Comparison of ENCODE assay signal across 38 cellular contexts in the genomic region with DNA sequence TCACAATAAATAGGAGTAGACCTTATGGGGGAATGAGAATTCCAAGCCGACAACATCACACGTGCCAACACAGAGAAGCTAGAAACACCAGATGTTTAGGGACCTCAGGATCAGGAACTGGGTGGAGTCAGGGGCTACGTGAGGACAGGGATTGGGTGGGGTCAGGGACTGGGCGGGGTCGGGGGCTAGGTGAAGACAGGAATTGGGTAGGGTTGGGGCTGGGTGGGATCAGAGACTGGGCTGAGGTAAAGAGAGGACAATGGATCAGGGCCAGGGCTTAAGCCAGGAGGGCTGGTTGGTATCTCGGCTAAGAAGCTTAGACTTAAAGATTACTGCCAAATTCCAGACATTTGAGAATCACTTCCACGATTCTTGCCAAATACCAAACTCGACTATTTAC. TPM values are rescaled to one million over a fixed set of nuclear protein-coding genes. Genes with fewer than 3 reads are reported as not detected.
DNase-seq lines count a peak whose midpoint lies in the region; ATAC-seq, FAIRE-seq and TF ChIP-seq lines count a peak whose summit lies in the region.
"Had no signal": no experiment of that assay in that cellular context is flagged by ENCODE, and none has a peak within 500 bp of the region (broad histone marks: within the 10 kb centered on the region; RNA-seq: fewer than 3 reads in every experiment).

No MANE protein-coding gene starts in this region.

- no peaks in the 10 kb centered on the region for H3K36me3 ChIP-seq in upper lobe of right lung
- H3K36me3 ChIP-seq: breast epithelium, gastrocnemius medialis had no signal

- no peak for FAIRE-seq in GM12891 (lab: Jason Lieb, UNC)
- FAIRE-seq: A204.1, colon, G401.6, HepG2, keratinocyte, RCC 7860, urothelium cell line had no signal

- no peak for TF ChIP-seq POLR2A in GM12891 (IDR thresholded peaks at IDR 0.05; ENCODE audit: low read depth, low read length)

- H3K27me3 ChIP-seq in upper lobe of right lung = no peaks in the 10 kb centered on the region
- H3K27me3 ChIP-seq: breast epithelium, gastrocnemius medialis had no signal

- intact Hi-C loops in Right ventricle myocardium inferior (cut with DNase I) = no loop called here
- intact Hi-C loops in cardiac septum (cut with DNase I) = no loop called here
- intact Hi-C loops in upper lobe of right lung (cut with DNase I) = no loop called here

- H3K4me3 ChIP-seq in upper lobe of right lung = no peak overlapping the region
- H3K4me3 ChIP-seq: breast epithelium, gastrocnemius medialis, lung, SK-N-MC, skin epidermis had no signal

- no peak overlapping the region for H3K27ac ChIP-seq in upper lobe of right lung
- H3K27ac ChIP-seq: breast epithelium, gastrocnemius medialis, SK-N-MC had no signal

- ATAC-seq in Right ventricle myocardium inferior (peak; percentile 44), upper lobe of right lung (peak; percentile 49)
- ATAC-seq: esophagus mucosa, gastrocnemius medialis, HepG2 had no signal

- no peaks in the 10 kb centered on the region for H3K9me3 ChIP-seq in upper lobe of right lung
- H3K9me3 ChIP-seq: breast epithelium, gastrocnemius medialis had no signal

- no peak for TF ChIP-seq CTCF in upper lobe of right lung (IDR thresholded peaks at IDR 0.05)

- peaks cover 4% of the 10 kb centered on the region for H3K4me1 ChIP-seq in upper lobe of right lung
- H3K4me1 ChIP-seq: breast epithelium, gastrocnemius medialis had no signal

- DNase-seq in Right ventricle myocardium inferior (ENCODE audit: missing footprints) (no peak), cardiac septum (ENCODE audit: low spot score) (no peak), SW480 (ENCODE audit: low spot score) (peak; percentile 13), iPS DF 4.7 (ENCODE audit: extremely low read depth, low spot score) (peak; percentile 14), upper lobe of right lung (peak; percentile 58), GOT3 (lab: John Stamatoyannopoulos, UW) (no peak), GM12891 (ENCODE audit: insufficient read length, low spot score) (no peak), NCI-H2029 (lab: John Stamatoyannopoulos, UW) (no peak)
- DNase-seq: activated B cell treated with CpG ODN at 0.5 μM for 24 hours; activated CD4-positive, alpha-beta T cell treated with anti-CD3 and anti-CD28 coated beads, Interleukin-2, amount 50 U/mL, for 4 hours; activated naive CD4-positive, alpha-beta T cell treated with anti-CD3 and anti-CD28 coated beads, Interleukin-2, amount 50 U/mL, for 16 hours; AML-193; amygdala; CD4-positive, alpha-beta memory T cell; DMS153; effector memory CD4-positive, alpha-beta T cell; gastrocnemius medialis; hypothalamus; NCI-H1092; NCI-H2107; NCI-H510A treated with DMSO at 0.1 percent for 48 hours; stimulated activated CD4-positive, alpha-beta T cell treated with anti-CD3 and anti-CD28 coated beads, Interleukin-1b, Interleukin-23, amount 100 ng/mL, for 48 hours had no signal

TF ChIP-seq in GM12891, 5 proteins besides CTCF, POLR2A, EP300 and RAD21:
- TF ChIP-seq POU2F2 (IDR thresholded peaks at IDR 0.05; ENCODE audit: low read depth, low read length) = no peak
- TF ChIP-seq SPI1 (IDR thresholded peaks at IDR 0.05; ENCODE audit: low read depth, low read length) = no peak
- TF ChIP-seq POLR2AphosphoS5 (IDR thresholded peaks at IDR 0.05; ENCODE audit: low read depth, low read length) = no peak
- no peak for TF ChIP-seq PAX5 (IDR thresholded peaks at IDR 0.05; ENCODE audit: insufficient read depth, low read length, severe bottlenecking)
- no peak for TF ChIP-seq TAF1 (IDR thresholded peaks at IDR 0.05; ENCODE audit: low read depth, low read length)

RNA-seq across cellular contexts. Expression of a gene that starts 11.6 kb away (rescaled TPM):
- total RNA-seq in Right ventricle myocardium inferior = not detected
- 0.22 TPM for total RNA-seq in cardiac septum
- not detected for total RNA-seq in upper lobe of right lung
- 1.1 TPM for polyA plus RNA-seq in GM12891 (2012; ENCODE audit: low read depth, missing spikeins)
- total RNA-seq: activated B cell treated with CpG ODN at 0.5 μM for 24 hours; activated T-helper 1 cell treated with anti-CD3 and anti-CD28 coated beads, Interleukin-12 subunit alpha, Interleukin-12 subunit beta, Interleukin-2, Interleukin-4 antibody, amounts not matched to agents 30 ng/mL and 10 ng/mL and 1 ng/mL, durations not matched to agents 14 hours and 24 hours and 36 hours; breast epithelium; CD4-positive, alpha-beta memory T cell; esophagus mucosa; gastrocnemius medialis; H4; HepG2; pulmonary artery endothelial cell; T-helper 2 cell treated with Interferon-gamma antibody and Interleukin-4, amounts not matched to agents 100 ng/mL and 5 ng/mL, for 36 hours had no signal
- polyA plus RNA-seq: CD4-positive, alpha-beta memory T cell; keratinocyte had no signal

Comparison
In these comparisons a context has a peak if more than half of its experiments do, and no peak if none do; other contexts are left out.
1. DNase-seq: peak in SW480 (single experiment), iPS DF 4.7 (single experiment) and upper lobe of right lung (single experiment); none in Right ventricle myocardium inferior (single experiment), cardiac septum (single experiment), GOT3 (single experiment), GM12891 (single experiment) and NCI-H2029 (single experiment).